28 cellular contexts compared by ENCODE assay signal in the genomic region with DNA sequence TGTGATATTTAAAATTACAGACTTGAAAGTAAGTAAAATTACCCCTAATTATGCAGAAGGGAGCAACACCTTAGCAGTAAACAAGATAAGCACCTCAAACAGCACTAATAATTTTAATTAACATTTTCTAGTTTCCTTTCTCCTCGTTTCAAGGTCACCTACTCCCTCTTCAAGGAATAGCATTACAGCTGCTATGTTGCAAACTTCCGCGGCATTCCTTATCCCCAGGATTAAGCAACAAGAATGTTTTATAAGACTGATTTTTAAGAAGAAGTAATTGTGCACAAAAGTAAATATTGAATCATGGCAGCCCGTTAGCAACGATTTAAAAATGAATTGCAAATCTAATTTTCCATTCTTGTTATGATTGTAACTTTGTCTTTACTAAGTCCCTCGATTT.
"Had no signal": no experiment of that assay in that cellular context is flagged by ENCODE, and none has a peak within 500 bp of the region (broad histone marks: within the 10 kb centered on the region; RNA-seq: fewer than 3 reads in every experiment).

No MANE protein-coding gene starts in this region.

- H3K9me3 ChIP-seq: ascending aorta had no signal

- H3K27me3 ChIP-seq: ascending aorta had no signal

- H3K27ac Mint-ChIP-seq: activated CD4-positive, alpha-beta memory T cell treated with anti-CD3 and anti-CD28 coated beads, Interleukin-2, amount 10 ng/mL, durations not matched to agents 7 days and 5 days; activated CD4-positive, alpha-beta T cell treated with anti-CD3 and anti-CD28 coated beads, Interleukin-2, amount 10 ng/mL, durations not matched to agents 7 days and 5 days; activated naive CD4-positive, alpha-beta T cell treated with anti-CD3 and anti-CD28 coated beads, Interleukin-2, amount 10 ng/mL, durations not matched to agents 7 days and 5 days; activated naive CD4-positive, alpha-beta T cell treated with anti-CD3 and anti-CD28 coated beads, Interleukin-2, amount 50 U/mL, for 72 hours; activated naive CD8-positive, alpha-beta T cell treated with anti-CD3 and anti-CD28 coated beads, Interleukin-2, amount 10 ng/mL, durations not matched to agents 7 days and 5 days; activated T-cell treated with anti-CD3 and anti-CD28 coated beads, Interleukin-2, amount 50 U/mL, for 24 hours; activated T-cell treated with anti-CD3 and anti-CD28 coated beads, Interleukin-2, amount 50 U/mL, for 72 hours; dendritic cell treated with granulocyte-macrophage colony-stimulating factor and Interleukin-4, amounts not matched to agents 40 ng/mL and 50 ng/mL, for 4 days had no signal

- H3K4me1 Mint-ChIP-seq: activated CD4-positive, alpha-beta memory T cell treated with anti-CD3 and anti-CD28 coated beads, Interleukin-2, amount 10 ng/mL, durations not matched to agents 7 days and 5 days; activated CD4-positive, alpha-beta T cell treated with anti-CD3 and anti-CD28 coated beads, Interleukin-2, amount 10 ng/mL, durations not matched to agents 7 days and 5 days; activated naive CD4-positive, alpha-beta T cell treated with anti-CD3 and anti-CD28 coated beads, Interleukin-2, amount 10 ng/mL, durations not matched to agents 7 days and 5 days; activated naive CD8-positive, alpha-beta T cell treated with anti-CD3 and anti-CD28 coated beads, Interleukin-2, amount 10 ng/mL, durations not matched to agents 7 days and 5 days; central memory CD8-positive, alpha-beta T cell had no signal

- H3K9me3 Mint-ChIP-seq: activated CD4-positive, alpha-beta memory T cell treated with anti-CD3 and anti-CD28 coated beads, Interleukin-2, amount 10 ng/mL, durations not matched to agents 7 days and 5 days; activated CD4-positive, alpha-beta T cell treated with anti-CD3 and anti-CD28 coated beads, Interleukin-2, amount 10 ng/mL, durations not matched to agents 7 days and 5 days; activated naive CD4-positive, alpha-beta T cell treated with anti-CD3 and anti-CD28 coated beads, Interleukin-2, amount 10 ng/mL, durations not matched to agents 7 days and 5 days; activated naive CD4-positive, alpha-beta T cell treated with anti-CD3 and anti-CD28 coated beads, Interleukin-2, amount 50 U/mL, for 72 hours; activated naive CD8-positive, alpha-beta T cell treated with anti-CD3 and anti-CD28 coated beads, Interleukin-2, amount 10 ng/mL, durations not matched to agents 7 days and 5 days; activated T-cell treated with anti-CD3 and anti-CD28 coated beads, Interleukin-2, amount 50 U/mL, for 24 hours; activated T-cell treated with anti-CD3 and anti-CD28 coated beads, Interleukin-2, amount 50 U/mL, for 72 hours; dendritic cell treated with granulocyte-macrophage colony-stimulating factor and Interleukin-4, amounts not matched to agents 40 ng/mL and 50 ng/mL, for 4 days had no signal

- ATAC-seq: activated naive CD4-positive, alpha-beta T cell treated with anti-CD3 and anti-CD28 coated beads, Interleukin-2, amount 50 U/mL, for 72 hours; activated T-cell treated with anti-CD3 and anti-CD28 coated beads, Interleukin-2, amount 50 U/mL, for 72 hours; esophagus mucosa had no signal

- H3K27ac ChIP-seq: ascending aorta, coronary artery, dorsolateral prefrontal cortex had no signal

- DNase-seq: activated CD4-positive, alpha-beta memory T cell treated with anti-CD3 and anti-CD28 coated beads, Interleukin-2, amount 10 ng/mL, durations not matched to agents 7 days and 5 days; activated CD4-positive, alpha-beta T cell treated with anti-CD3 and anti-CD28 coated beads for 1 hour; activated CD4-positive, alpha-beta T cell treated with anti-CD3 and anti-CD28 coated beads for 4 hours; activated CD4-positive, alpha-beta T cell treated with anti-CD3 and anti-CD28 coated beads, Interleukin-2, amount 10 ng/mL, durations not matched to agents 7 days and 5 days; activated CD4-positive, alpha-beta T cell treated with anti-CD3 and anti-CD28 coated beads, Interleukin-2, amount 50 U/mL, for 4 hours; activated CD4-positive, CD25-positive, alpha-beta regulatory T cell; activated CD8-positive, alpha-beta memory T cell treated with anti-CD3 and anti-CD28 coated beads, Interleukin-2, amount 50 U/mL, for 48 hours; activated gamma-delta T cell; activated naive CD4-positive, alpha-beta T cell; activated naive CD4-positive, alpha-beta T cell treated with anti-CD3 and anti-CD28 coated beads, Interleukin-2, amount 10 ng/mL, durations not matched to agents 7 days and 5 days; activated naive CD8-positive, alpha-beta T cell treated with anti-CD3 and anti-CD28 coated beads, Interleukin-2, amount 10 ng/mL, durations not matched to agents 7 days and 5 days; activated T-cell treated with anti-CD3 and anti-CD28 coated beads for 4 hours; activated T-cell treated with anti-CD3 and anti-CD28 coated beads, Interleukin-2, amount 50 U/mL, for 24 hours; activated T-cell treated with anti-CD3 and anti-CD28 coated beads, Interleukin-2, amount 50 U/mL, for 72 hours; dorsolateral prefrontal cortex; effector memory CD4-positive, alpha-beta T cell; foreskin fibroblast; head of caudate nucleus; T-helper 2 cell had no signal

- H3K4me1 ChIP-seq: ascending aorta had no signal

- H3K27me3 Mint-ChIP-seq: activated CD4-positive, alpha-beta memory T cell treated with anti-CD3 and anti-CD28 coated beads, Interleukin-2, amount 10 ng/mL, durations not matched to agents 7 days and 5 days; activated CD4-positive, alpha-beta T cell treated with anti-CD3 and anti-CD28 coated beads, Interleukin-2, amount 10 ng/mL, durations not matched to agents 7 days and 5 days; activated naive CD4-positive, alpha-beta T cell treated with anti-CD3 and anti-CD28 coated beads, Interleukin-2, amount 10 ng/mL, durations not matched to agents 7 days and 5 days; dendritic cell treated with granulocyte-macrophage colony-stimulating factor and Interleukin-4, amounts not matched to agents 40 ng/mL and 50 ng/mL, for 4 days had no signal

- FAIRE-seq: bronchial epithelial cell, frontal cortex had no signal

- H3K36me3 Mint-ChIP-seq: activated naive CD4-positive, alpha-beta T cell treated with anti-CD3 and anti-CD28 coated beads, Interleukin-2, amount 10 ng/mL, durations not matched to agents 7 days and 5 days; activated naive CD4-positive, alpha-beta T cell treated with anti-CD3 and anti-CD28 coated beads, Interleukin-2, amount 50 U/mL, for 72 hours; activated naive CD8-positive, alpha-beta T cell treated with anti-CD3 and anti-CD28 coated beads, Interleukin-2, amount 10 ng/mL, durations not matched to agents 7 days and 5 days; brain had no signal

- H3K36me3 ChIP-seq: ascending aorta had no signal

- H3K4me3 ChIP-seq: ascending aorta, coronary artery, dorsolateral prefrontal cortex had no signal

- H3K4me3 Mint-ChIP-seq: activated CD4-positive, alpha-beta memory T cell treated with anti-CD3 and anti-CD28 coated beads, Interleukin-2, amount 10 ng/mL, durations not matched to agents 7 days and 5 days; activated CD4-positive, alpha-beta T cell treated with anti-CD3 and anti-CD28 coated beads, Interleukin-2, amount 10 ng/mL, durations not matched to agents 7 days and 5 days; activated naive CD4-positive, alpha-beta T cell treated with anti-CD3 and anti-CD28 coated beads, Interleukin-2, amount 10 ng/mL, durations not matched to agents 7 days and 5 days; activated naive CD8-positive, alpha-beta T cell treated with anti-CD3 and anti-CD28 coated beads, Interleukin-2, amount 10 ng/mL, durations not matched to agents 7 days and 5 days; activated T-cell treated with anti-CD3 and anti-CD28 coated beads, Interleukin-2, amount 50 U/mL, for 24 hours; activated T-cell treated with anti-CD3 and anti-CD28 coated beads, Interleukin-2, amount 50 U/mL, for 72 hours; brain; central memory CD8-positive, alpha-beta T cell; dendritic cell treated with granulocyte-macrophage colony-stimulating factor and Interleukin-4, amounts not matched to agents 40 ng/mL and 50 ng/mL, for 4 days had no signal
